ENCODE assay signal across 8 cellular contexts in genomic region chr6:26322645-26323482, GRCh38. TPM values are rescaled to one million over a fixed set of nuclear protein-coding genes. Genes with fewer than 3 reads are reported as not detected.
DNase-seq lines count a peak whose midpoint lies in the region; ATAC-seq, FAIRE-seq and TF ChIP-seq lines count a peak whose summit lies in the region.

No MANE protein-coding gene starts in this region.

- peaks cover 3% of the 10 kb centered on the region for H3K9me3 Mint-ChIP-seq in activated naive CD8-positive, alpha-beta T cell treated with anti-CD3 and anti-CD28 coated beads for 36 hours

- ATAC-seq in psoas muscle, result peak; percentile 76 to 80 (median 79)

- WGBS in psoas muscle, 3 donors, result 35 to 43% (median 41%) methylated on average over 21 of the region's 21 CpGs

- H3K4me3 ChIP-seq in cardiac muscle cell (peak overlapping the region; percentile 47), psoas muscle (peak overlapping the region; percentile 74)

- H3K4me1 ChIP-seq in cardiac muscle cell (ENCODE audit: low read depth), result peaks cover 13% of the 10 kb centered on the region
- H3K4me1 ChIP-seq in psoas muscle, result no peaks in the 10 kb centered on the region

- H3K27ac ChIP-seq in cardiac muscle cell (no peak overlapping the region), psoas muscle (peak overlapping the region; percentile 69)

- H3K36me3 ChIP-seq in cardiac muscle cell (no peaks in the 10 kb centered on the region), psoas muscle (ENCODE audit: insufficient read depth in 1 of 2, low read depth in 1 of 2) (no peaks in the 10 kb centered on the region)

- DNase-seq in ACHN (peak; percentile 89), GM18507 (ENCODE audit: extremely low spot score, insufficient read length, low read depth) (no peak), Kasumi-1 (lab: John Stamatoyannopoulos, UW) (peak; percentile 77 to 85), RPMI7951 (ENCODE audit: low read depth) (peak; percentile 93), cardiac muscle cell (ENCODE audit: low read depth in 1 of 2, low spot score in 1 of 2) (peak; percentile 65 to 90), psoas muscle (no peak), HPDE6-E6E7 (ENCODE audit: extremely low spot score) (no peak)
- DNase-seq in activated naive CD8-positive, alpha-beta T cell treated with anti-CD3 and anti-CD28 coated beads for 36 hours, result peak; percentile 68

- peak overlapping the region; percentile 93 for H3K27ac Mint-ChIP-seq in activated naive CD8-positive, alpha-beta T cell treated with anti-CD3 and anti-CD28 coated beads for 36 hours

- H3K36me3 Mint-ChIP-seq in activated naive CD8-positive, alpha-beta T cell treated with anti-CD3 and anti-CD28 coated beads for 36 hours, result peaks cover 2% of the 10 kb centered on the region

- peaks cover 61% of the 10 kb centered on the region for H3K27me3 Mint-ChIP-seq in activated naive CD8-positive, alpha-beta T cell treated with anti-CD3 and anti-CD28 coated beads for 36 hours

- FAIRE-seq in GM18507 (lab: Jason Lieb, UNC), result peak; percentile 80

- TF ChIP-seq CTCF in cardiac muscle cell (IDR thresholded peaks at IDR 0.05; ENCODE audit: low read depth, low read length) (no peak), psoas muscle (IDR thresholded peaks at IDR 0.05) (no peak)

- H3K4me3 Mint-ChIP-seq in activated naive CD8-positive, alpha-beta T cell treated with anti-CD3 and anti-CD28 coated beads for 36 hours, result peak overlapping the region; percentile 82

- intact Hi-C loops in psoas muscle (cut with DNase I), result loop anchor here in 1 of 2 donors (5.0 kb wide), 1 partner anchor 41 kb away; no protein-coding TSS in a partner anchor

- H3K9me3 ChIP-seq in cardiac muscle cell (ENCODE audit: low read depth), result no peaks in the 10 kb centered on the region
- H3K9me3 ChIP-seq in psoas muscle, result no peaks in the 10 kb centered on the region

- H3K4me1 Mint-ChIP-seq in activated naive CD8-positive, alpha-beta T cell treated with anti-CD3 and anti-CD28 coated beads for 36 hours, result peaks cover 25% of the 10 kb centered on the region

- peaks cover 7% of the 10 kb centered on the region for H3K27me3 ChIP-seq in cardiac muscle cell
- peaks cover 1 to 15% (median 2%) of the 10 kb centered on the region in 3 donors for H3K27me3 ChIP-seq in psoas muscle (ENCODE audit: insufficient read depth in 3 of 3, low read length in 2 of 3)

- in situ Hi-C loops in ACHN (cut with HindIII; ENCODE audit: low pct_ligation_motif_present, low pct_unique_long_range_greater_than_20kb, low sequenced_read_pairs), result no loop called here

RNA-seq across cellular contexts. Expression of gene BTN3A2, which starts 42.1 kb away (rescaled TPM):
- 4.8 and 6.5 TPM in 2 replicates for total RNA-seq in RPMI7951 (2014; rRNA removed; shearing (Covaris generic))
- 10 to 100 TPM; 25.6 to 27.0 TPM for total RNA-seq in activated naive CD8-positive, alpha-beta T cell treated with anti-CD3 and anti-CD28 coated beads for 36 hours
- total RNA-seq in cardiac muscle cell (0.28 and 0.39 TPM in 2 replicates), psoas muscle (10 to 100 TPM in 1 of 4 donors, 1 to 10 TPM in 3; 3.2 to 11.4 (median 6.3) TPM)
- polyA plus RNA-seq in cardiac muscle cell (0.53 and 1.3 TPM in 2 replicates), psoas muscle (1 to 10 TPM; 5.3 to 9.6 (median 7.1) TPM)

Comparison
In these comparisons a context has a peak if more than half of its experiments do, and no peak if none do; other contexts are left out.
1. DNase-seq: peak in ACHN (single experiment), Kasumi-1 (2 of 2), RPMI7951 (single experiment), activated naive CD8-positive, alpha-beta T cell treated with anti-CD3 and anti-CD28 coated beads for 36 hours (single experiment) and cardiac muscle cell (2 of 2); none in GM18507 (single experiment), psoas muscle (0 of 2) and HPDE6-E6E7 (single experiment).